ENCODE assay signal across 12 cellular contexts in the genomic region with DNA sequence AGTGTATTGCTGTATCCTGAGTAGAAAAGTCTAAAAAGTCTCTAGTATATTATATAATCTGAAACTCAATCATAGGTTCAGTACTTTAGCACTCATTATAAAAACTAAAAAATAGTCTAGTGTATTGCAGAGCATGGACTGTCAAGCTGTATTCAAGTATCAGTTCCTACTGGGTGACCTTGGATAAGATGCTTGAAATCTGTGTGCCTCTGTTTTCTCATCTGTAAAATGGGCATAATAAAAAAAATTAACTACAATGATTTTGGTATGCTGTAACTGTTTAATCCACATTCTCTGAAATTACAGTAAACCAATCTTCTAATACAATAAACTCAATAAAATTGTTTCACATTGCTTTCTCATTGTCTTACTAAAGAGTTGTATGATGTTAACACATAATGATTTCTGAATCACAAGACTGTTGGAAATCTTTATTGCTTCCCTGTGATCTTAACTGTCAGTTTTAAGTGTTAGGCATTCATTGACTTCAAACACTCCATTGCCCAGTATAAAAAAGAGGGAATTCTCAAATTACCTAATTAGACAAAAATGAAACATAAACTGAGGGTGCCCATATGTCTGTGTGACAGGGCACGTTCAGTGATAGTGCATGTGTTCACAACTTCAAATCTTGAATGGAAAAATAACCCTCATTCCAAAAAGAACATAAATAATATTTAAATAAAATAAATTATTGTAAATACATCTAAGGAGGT. TPM values are rescaled to one million over a fixed set of nuclear protein-coding genes. Genes with fewer than 3 reads are reported as not detected.
DNase-seq lines count a peak whose midpoint lies in the region; ATAC-seq and TF ChIP-seq lines count a peak whose summit lies in the region.
"Had no signal": no experiment of that assay in that cellular context is flagged by ENCODE, and none has a peak within 500 bp of the region (broad histone marks: within the 10 kb centered on the region; RNA-seq: fewer than 3 reads in every experiment).

No MANE protein-coding gene starts in this region.

- ATAC-seq in HG03039 (IDR thresholded peaks at IDR 0.05; ENCODE audit: unreplicated experiment), result no peak

- H3K36me3 Mint-ChIP-seq in immature natural killer cell, result no peaks in the 10 kb centered on the region
- H3K36me3 Mint-ChIP-seq in glutamatergic neuron (ENCODE audit: unreplicated experiment), result no peaks in the 10 kb centered on the region

- no peak overlapping the region for H4K8ac ChIP-seq in trophoblast cell (ENCODE audit: low read depth, low read length)

- no peak overlapping the region for H2AFZ ChIP-seq in trophoblast cell (ENCODE audit: insufficient read depth, low read length, poor library complexity)

- H4K12ac ChIP-seq in trophoblast cell (ENCODE audit: low read depth, low read length), result no peak overlapping the region

- H3K4me3 ChIP-seq in AG04450 (ENCODE audit: low read depth, low read length) (peak overlapping the region; percentile 76), WI38 (ENCODE audit: low read depth, low read length) (peak overlapping the region; percentile 98), fibroblast of the aortic adventitia (ENCODE audit: low read depth, low read length) (peak overlapping the region; percentile 93), trophoblast cell (ENCODE audit: low read depth, low read length) (no peak overlapping the region)
- H3K4me3 ChIP-seq: BLaER1 treated with 17β-estradiol and CSF1 and Interleukin-3, amounts not matched to agents 10 nM and 100 nM had no signal

- H3K79me2 ChIP-seq in trophoblast cell (ENCODE audit: control insufficient read depth, insufficient read depth, low read length, poor library complexity), result peaks cover 3% of the 10 kb centered on the region

- no peak overlapping the region for H3K14ac ChIP-seq in trophoblast cell (ENCODE audit: low read length)

- H3K4me1 ChIP-seq in trophoblast cell (ENCODE audit: control insufficient read depth in 1 of 2, insufficient read depth in 2 of 2, low read length in 2 of 2), result peaks cover 4 to 7% of the 10 kb centered on the region in 2 experiments

- no peak overlapping the region for H3K4ac ChIP-seq in trophoblast cell (ENCODE audit: low read depth, low read length)

- no peak overlapping the region for H2BK120ac ChIP-seq in trophoblast cell (ENCODE audit: insufficient read depth, low read length, poor library complexity)

- DNase-seq in AG04450 (ENCODE audit: low read depth, low spot score), result no peak
- DNase-seq in fibroblast of the aortic adventitia (ENCODE audit: low read depth), result no peak
- peak; percentile 25 to 95 for DNase-seq in trophoblast cell
- no peak for DNase-seq in immature natural killer cell
- DNase-seq in stimulated activated CD4-positive, alpha-beta T cell treated with anti-CD3 and anti-CD28 coated beads, Interleukin-15, amount 100 ng/mL, for 24 hours, result no peak
- DNase-seq in glutamatergic neuron, result no peak
- DNase-seq: activated CD4-positive, alpha-beta T cell treated with anti-CD3 and anti-CD28 coated beads for 1 hour; activated effector memory CD4-positive, alpha-beta T cell treated with anti-CD3 and anti-CD28 coated beads, Interleukin-2, amount 50 U/mL, for 16 hours; NCI-H526 treated with DMSO at 0.1 percent for 48 hours had no signal

- H3K27me3 ChIP-seq in AG04450 (ENCODE audit: control insufficient read depth, insufficient read depth, low read length) (no peaks in the 10 kb centered on the region), trophoblast cell (ENCODE audit: insufficient read depth, low read length) (no peaks in the 10 kb centered on the region)

- H3K18ac ChIP-seq in trophoblast cell (ENCODE audit: low read length), result no peak overlapping the region

- no peaks in the 10 kb centered on the region for H3K36me3 ChIP-seq in trophoblast cell (ENCODE audit: control insufficient read depth in 1 of 2, insufficient read depth in 2 of 2, low read length in 2 of 2)
- H3K36me3 ChIP-seq: BLaER1 treated with 17β-estradiol and CSF1 and Interleukin-3, amounts not matched to agents 10 nM and 100 nM had no signal

- CTCF ChIA-PET in AG04450 (lab: Charles Lee), result interaction anchor here (0.6 to 0.9 kb wide), 2 partner anchors 57 to 97 kb away, joined by 3 to 8 read pairs; no protein-coding TSS in a partner anchor

- H3K9ac ChIP-seq in trophoblast cell (ENCODE audit: low read length), result no peak overlapping the region
- H3K9ac ChIP-seq: BLaER1 treated with 17β-estradiol and CSF1 and Interleukin-3, amounts not matched to agents 10 nM and 100 nM had no signal

- no peak overlapping the region for H3K4me3 Mint-ChIP-seq in immature natural killer cell
- no peak overlapping the region for H3K4me3 Mint-ChIP-seq in glutamatergic neuron (ENCODE audit: unreplicated experiment)

- H3K23ac ChIP-seq in trophoblast cell (ENCODE audit: low read length), result no peak overlapping the region

- H3K4me2 ChIP-seq in trophoblast cell (ENCODE audit: low read length), result peak overlapping the region; percentile 34
- H3K4me2 ChIP-seq: BLaER1 treated with 17β-estradiol and CSF1 and Interleukin-3, amounts not matched to agents 10 nM and 100 nM had no signal

- peaks cover 10% of the 10 kb centered on the region for H3K79me1 ChIP-seq in trophoblast cell (ENCODE audit: low read length)

- H3K4me1 Mint-ChIP-seq in immature natural killer cell (peaks cover 9 to 15% of the 10 kb centered on the region in 2 donors), glutamatergic neuron (ENCODE audit: low read depth, unreplicated experiment) (peaks cover 32% of the 10 kb centered on the region)

- H4K91ac ChIP-seq in trophoblast cell (ENCODE audit: low read depth, low read length), result no peak overlapping the region

- H3K27ac ChIP-seq in AG04450 (ENCODE audit: low read depth, low read length) (no peak overlapping the region), trophoblast cell (ENCODE audit: low read depth, low read length) (no peak overlapping the region)
- H3K27ac ChIP-seq: BLaER1 treated with 17β-estradiol and CSF1 and Interleukin-3, amounts not matched to agents 10 nM and 100 nM had no signal

- peaks cover 0 to 13% (median 6%) of the 10 kb centered on the region in 3 donors for H3K27me3 Mint-ChIP-seq in immature natural killer cell (ENCODE audit: low read depth in 3 of 3)
- H3K27me3 Mint-ChIP-seq in glutamatergic neuron (ENCODE audit: unreplicated experiment), result no peaks in the 10 kb centered on the region

- no peak overlapping the region for H2AK5ac ChIP-seq in trophoblast cell (ENCODE audit: low read length)

- POLR2A ChIA-PET in AG04450 (lab: Yijun Ruan, JAX), result interaction anchor here (0.6 kb wide), 1 partner anchor 66 kb away, joined by 3 read pairs; no protein-coding TSS in a partner anchor

- no peak for TF ChIP-seq CTCF in AG04450 (IDR thresholded peaks at IDR 0.05; ENCODE audit: low read depth, low read length)
- no peak for TF ChIP-seq CTCF in WI38 (IDR thresholded peaks at IDR 0.05; ENCODE audit: low read depth, low read length)
- TF ChIP-seq CTCF in fibroblast of the aortic adventitia (IDR thresholded peaks at IDR 0.05; ENCODE audit: insufficient read depth, low read length), result no peak
- no peak for TF ChIP-seq CTCF in glutamatergic neuron (IDR thresholded peaks at IDR 0.05; ENCODE audit: partially characterized antibody, unreplicated experiment)

- H2BK12ac ChIP-seq in trophoblast cell (ENCODE audit: low read length), result no peak overlapping the region

- no CpG with 5 or more reads among the region's 1 CpG for WGBS in trophoblast cell (ENCODE audit: extremely low coverage, insufficient coverage, insufficient read length)

- no peak overlapping the region for H3K27ac Mint-ChIP-seq in immature natural killer cell
- no peak overlapping the region for H3K27ac Mint-ChIP-seq in glutamatergic neuron (ENCODE audit: unreplicated experiment)

- H3K9me3 Mint-ChIP-seq in immature natural killer cell, result peaks cover 0 to 3% (median 0%) of the 10 kb centered on the region in 6 donors
- no peaks in the 10 kb centered on the region for H3K9me3 Mint-ChIP-seq in glutamatergic neuron (ENCODE audit: unreplicated experiment)

- no peaks in the 10 kb centered on the region for H3K9me3 ChIP-seq in AG04450 (ENCODE audit: control insufficient read depth, insufficient read depth, low read length)
- no peaks in the 10 kb centered on the region for H3K9me3 ChIP-seq in trophoblast cell (ENCODE audit: insufficient read depth, low read depth, low read length)
- H3K9me3 ChIP-seq: BLaER1 treated with 17β-estradiol and CSF1 and Interleukin-3, amounts not matched to agents 10 nM and 100 nM had no signal

- no peak overlapping the region for H2BK5ac ChIP-seq in trophoblast cell (ENCODE audit: low read depth, low read length, poor library complexity)

RNA-seq across cellular contexts. Expression of gene STARD13, which starts 2.2 kb away (rescaled TPM):
- polyA plus RNA-seq in AG04450 (2011; rRNA removed) (27.7 and 28.4 TPM in 2 replicates), immature natural killer cell (not detected)
- polyA minus RNA-seq in AG04450 (2011; rRNA and poly(A)+ RNA removed), result 135 and 154 TPM in 2 replicates
- total RNA-seq in fibroblast of the aortic adventitia (ENCODE audit: low replicate concordance) (7.8 and 11.0 TPM in 2 replicates), glutamatergic neuron (ENCODE audit: unreplicated experiment) (36.4 TPM)
- polyA plus RNA-seq in trophoblast cell (2013), result 3.3 and 3.6 TPM in 2 replicates

Comparison
In these comparisons a context has a peak if more than half of its experiments do, and no peak if none do; other contexts are left out.
1. DNase-seq: peak in trophoblast cell (2 of 2); none in AG04450 (single experiment), fibroblast of the aortic adventitia (single experiment), immature natural killer cell (0 of 3), stimulated activated CD4-positive, alpha-beta T cell treated with anti-CD3 and anti-CD28 coated beads, Interleukin-15, amount 100 ng/mL, for 24 hours (single experiment) and glutamatergic neuron (single experiment).